Comparison of ENCODE assay signal across 1 cellular context in the genomic region with DNA sequence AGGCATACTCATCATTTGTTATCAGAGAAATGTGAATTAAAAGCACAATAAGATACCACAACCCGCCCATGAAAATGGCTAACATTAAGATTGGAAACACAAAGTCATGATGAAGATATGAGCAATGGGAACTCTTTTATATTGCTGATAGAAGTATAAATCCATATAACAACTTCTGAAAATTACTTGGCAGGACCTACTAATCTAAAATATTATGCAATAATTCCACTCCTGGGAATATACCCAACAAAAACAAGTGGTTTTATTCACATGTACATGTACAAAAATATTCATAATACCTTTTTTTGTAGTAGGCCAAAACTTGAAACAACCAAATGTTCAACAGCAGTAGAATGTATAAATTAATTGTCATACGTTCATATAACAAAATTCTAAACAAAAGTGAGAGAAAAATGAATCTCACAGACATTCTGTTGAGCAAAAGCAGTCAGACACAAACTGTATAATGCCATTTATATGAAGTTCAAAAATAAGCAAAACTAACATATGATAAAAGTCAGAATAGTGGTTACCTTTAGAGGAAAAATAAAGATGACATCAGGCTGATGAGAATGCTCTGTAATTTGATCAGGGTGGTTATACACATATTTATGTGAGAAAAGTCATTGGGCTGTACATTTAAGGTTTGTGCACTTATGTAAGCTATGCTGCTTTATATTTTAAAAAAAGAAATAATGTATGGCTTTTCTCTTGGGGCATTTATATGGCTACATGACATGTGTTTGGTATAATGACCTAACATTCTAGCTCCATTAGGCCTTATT.
A peak's percentile ranks its signal among the peaks of the same experiment; 100 is the strongest.
TF ChIP-seq lines count a peak whose summit lies in the region.

No MANE protein-coding gene starts in this region.

TF ChIP-seq in SK-N-SH treated with all-trans-retinoic acid at 6 μM for 48 hours, 23 proteins besides CTCF, POLR2A, EP300 and RAD21 (continued from another document):
- TF ChIP-seq, protein P1, sequence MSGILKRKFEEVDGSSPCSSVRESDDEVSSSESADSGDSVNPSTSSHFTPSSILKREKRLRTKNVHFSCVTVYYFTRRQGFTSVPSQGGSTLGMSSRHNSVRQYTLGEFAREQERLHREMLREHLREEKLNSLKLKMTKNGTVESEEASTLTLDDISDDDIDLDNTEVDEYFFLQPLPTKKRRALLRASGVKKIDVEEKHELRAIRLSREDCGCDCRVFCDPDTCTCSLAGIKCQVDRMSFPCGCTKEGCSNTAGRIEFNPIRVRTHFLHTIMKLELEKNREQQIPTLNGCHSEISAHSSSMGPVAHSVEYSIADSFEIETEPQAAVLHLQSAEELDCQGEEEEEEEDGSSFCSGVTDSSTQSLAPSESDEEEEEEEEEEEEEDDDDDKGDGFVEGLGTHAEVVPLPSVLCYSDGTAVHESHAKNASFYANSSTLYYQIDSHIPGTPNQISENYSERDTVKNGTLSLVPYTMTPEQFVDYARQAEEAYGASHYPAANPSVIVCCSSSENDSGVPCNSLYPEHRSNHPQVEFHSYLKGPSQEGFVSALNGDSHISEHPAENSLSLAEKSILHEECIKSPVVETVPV (CRISPR knock-in tag; IDR thresholded peaks at IDR 0.05) = no peak
- TF ChIP-seq ZFP30 (CRISPR knock-in tag; IDR thresholded peaks at IDR 0.05) (no peak), ZNF70 (CRISPR knock-in tag; IDR thresholded peaks at IDR 0.05) (0 out of 2 replicates have a peak, but pooled peaks have one; percentile 41), ISL1 (CRISPR knock-in tag; IDR thresholded peaks at IDR 0.05) (peak; percentile 30; the same call in 1 of the 2 replicates), TCF4 (CRISPR knock-in tag; IDR thresholded peaks at IDR 0.05; ENCODE audit: borderline replicate concordance) (no peak)
- TF ChIP-seq, protein P2, sequence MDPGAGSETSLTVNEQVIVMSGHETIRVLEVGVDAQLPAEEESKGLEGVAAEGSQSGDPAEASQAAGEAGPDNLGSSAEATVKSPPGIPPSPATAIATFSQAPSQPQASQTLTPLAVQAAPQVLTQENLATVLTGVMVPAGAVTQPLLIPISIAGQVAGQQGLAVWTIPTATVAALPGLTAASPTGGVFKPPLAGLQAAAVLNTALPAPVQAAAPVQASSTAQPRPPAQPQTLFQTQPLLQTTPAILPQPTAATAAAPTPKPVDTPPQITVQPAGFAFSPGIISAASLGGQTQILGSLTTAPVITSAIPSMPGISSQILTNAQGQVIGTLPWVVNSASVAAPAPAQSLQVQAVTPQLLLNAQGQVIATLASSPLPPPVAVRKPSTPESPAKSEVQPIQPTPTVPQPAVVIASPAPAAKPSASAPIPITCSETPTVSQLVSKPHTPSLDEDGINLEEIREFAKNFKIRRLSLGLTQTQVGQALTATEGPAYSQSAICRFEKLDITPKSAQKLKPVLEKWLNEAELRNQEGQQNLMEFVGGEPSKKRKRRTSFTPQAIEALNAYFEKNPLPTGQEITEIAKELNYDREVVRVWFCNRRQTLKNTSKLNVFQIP (CRISPR knock-in tag; IDR thresholded peaks at IDR 0.05; ENCODE audit: borderline replicate concordance, low read depth) = no peak
